ENCODE assay signal across 2 cellular contexts in the genomic region with DNA sequence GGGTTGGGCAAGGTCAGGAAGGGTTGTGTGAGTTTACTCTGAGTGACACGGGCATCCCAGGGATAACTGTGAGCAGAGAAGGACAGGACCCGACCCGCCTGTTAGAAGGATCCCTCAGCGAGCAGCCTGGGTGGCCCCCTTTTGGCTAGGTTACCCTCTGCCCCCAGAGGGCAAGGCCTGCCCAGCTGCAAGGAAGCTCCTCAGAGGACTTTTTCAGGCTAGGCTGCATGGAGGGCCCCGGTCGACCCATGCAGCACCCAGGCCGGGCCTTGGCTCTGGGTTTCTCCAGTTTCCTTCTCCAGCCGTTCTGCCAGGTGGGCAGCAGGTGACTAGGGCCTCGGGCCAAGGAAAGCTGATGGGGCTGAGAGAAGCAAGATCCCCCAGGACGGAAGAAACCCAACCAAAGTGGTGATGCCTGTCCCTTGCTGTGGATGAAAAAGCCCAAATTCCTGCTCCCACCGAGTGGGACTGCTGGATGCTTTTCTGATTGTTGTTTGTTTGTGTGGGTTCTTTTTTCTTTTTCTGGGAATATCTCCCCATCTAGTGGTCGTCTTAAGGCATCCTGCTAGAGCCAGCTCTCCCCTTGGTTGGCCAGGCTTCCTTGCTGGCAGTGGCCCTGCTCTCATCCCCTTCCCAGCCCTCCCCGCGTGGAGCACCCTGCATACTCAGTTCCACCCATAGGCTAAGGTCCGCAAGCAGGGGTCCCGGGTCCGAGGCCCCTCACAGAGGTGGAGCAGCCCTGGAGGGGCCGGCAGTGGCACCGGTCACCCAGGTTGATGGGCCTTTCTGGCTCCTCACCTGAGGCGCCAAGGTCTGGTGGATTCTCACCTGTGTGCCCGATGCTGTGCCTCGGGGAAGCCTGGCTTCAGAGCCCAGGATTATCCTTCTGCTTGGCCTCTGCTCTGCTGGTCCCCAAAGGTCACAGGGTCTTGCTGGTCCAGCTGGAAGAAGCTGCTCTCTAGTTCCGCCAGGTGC.
TF ChIP-seq lines count a peak whose summit lies in the region.

No MANE protein-coding gene starts in this region.

TF ChIP-seq in A549, 52 proteins besides CTCF, POLR2A, EP300 and RAD21:
- no peak for TF ChIP-seq CHD2 (IDR thresholded peaks at IDR 0.05; ENCODE audit: low read length, partially characterized antibody)

TF ChIP-seq in WTC11, 78 proteins besides CTCF, POLR2A, EP300 and RAD21:
- TF ChIP-seq, protein P1, sequence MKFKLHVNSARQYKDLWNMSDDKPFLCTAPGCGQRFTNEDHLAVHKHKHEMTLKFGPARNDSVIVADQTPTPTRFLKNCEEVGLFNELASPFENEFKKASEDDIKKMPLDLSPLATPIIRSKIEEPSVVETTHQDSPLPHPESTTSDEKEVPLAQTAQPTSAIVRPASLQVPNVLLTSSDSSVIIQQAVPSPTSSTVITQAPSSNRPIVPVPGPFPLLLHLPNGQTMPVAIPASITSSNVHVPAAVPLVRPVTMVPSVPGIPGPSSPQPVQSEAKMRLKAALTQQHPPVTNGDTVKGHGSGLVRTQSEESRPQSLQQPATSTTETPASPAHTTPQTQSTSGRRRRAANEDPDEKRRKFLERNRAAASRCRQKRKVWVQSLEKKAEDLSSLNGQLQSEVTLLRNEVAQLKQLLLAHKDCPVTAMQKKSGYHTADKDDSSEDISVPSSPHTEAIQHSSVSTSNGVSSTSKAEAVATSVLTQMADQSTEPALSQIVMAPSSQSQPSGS (CRISPR knock-in tag; IDR thresholded peaks at IDR 0.05; ENCODE audit: borderline replicate concordance, low read depth): no peak
- TF ChIP-seq NR3C1 (CRISPR knock-in tag; conservative IDR thresholded peaks at IDR 0.05; ENCODE audit: low read depth) (no peak), RORB (CRISPR knock-in tag; IDR thresholded peaks at IDR 0.05) (no peak), GTF2I (CRISPR knock-in tag; conservative IDR thresholded peaks at IDR 0.05) (no peak), NFYB (CRISPR knock-in tag; conservative IDR thresholded peaks at IDR 0.05; ENCODE audit: low read depth) (no peak), NFATC4 (CRISPR knock-in tag; IDR thresholded peaks at IDR 0.05) (no peak), SMAD3 (CRISPR knock-in tag; IDR thresholded peaks at IDR 0.05; ENCODE audit: borderline replicate concordance) (no peak), PRRX2 (CRISPR knock-in tag; IDR thresholded peaks at IDR 0.05) (no peak), CBFB (CRISPR knock-in tag; IDR thresholded peaks at IDR 0.05; ENCODE audit: low read depth) (no peak)
- TF ChIP-seq, protein P2, sequence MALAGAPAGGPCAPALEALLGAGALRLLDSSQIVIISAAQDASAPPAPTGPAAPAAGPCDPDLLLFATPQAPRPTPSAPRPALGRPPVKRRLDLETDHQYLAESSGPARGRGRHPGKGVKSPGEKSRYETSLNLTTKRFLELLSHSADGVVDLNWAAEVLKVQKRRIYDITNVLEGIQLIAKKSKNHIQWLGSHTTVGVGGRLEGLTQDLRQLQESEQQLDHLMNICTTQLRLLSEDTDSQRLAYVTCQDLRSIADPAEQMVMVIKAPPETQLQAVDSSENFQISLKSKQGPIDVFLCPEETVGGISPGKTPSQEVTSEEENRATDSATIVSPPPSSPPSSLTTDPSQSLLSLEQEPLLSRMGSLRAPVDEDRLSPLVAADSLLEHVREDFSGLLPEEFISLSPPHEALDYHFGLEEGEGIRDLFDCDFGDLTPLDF (CRISPR knock-in tag; IDR thresholded peaks at IDR 0.05): no peak
- TF ChIP-seq, protein P3, sequence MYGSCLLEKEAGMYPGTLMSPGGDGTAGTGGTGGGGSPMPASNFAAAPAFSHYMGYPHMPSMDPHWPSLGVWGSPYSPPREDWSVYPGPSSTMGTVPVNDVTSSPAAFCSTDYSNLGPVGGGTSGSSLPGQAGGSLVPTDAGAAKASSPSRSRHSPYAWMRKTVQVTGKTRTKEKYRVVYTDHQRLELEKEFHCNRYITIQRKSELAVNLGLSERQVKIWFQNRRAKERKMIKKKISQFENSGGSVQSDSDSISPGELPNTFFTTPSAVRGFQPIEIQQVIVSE (CRISPR knock-in tag; IDR thresholded peaks at IDR 0.05; ENCODE audit: borderline replicate concordance): no peak
- TF ChIP-seq, protein P4, sequence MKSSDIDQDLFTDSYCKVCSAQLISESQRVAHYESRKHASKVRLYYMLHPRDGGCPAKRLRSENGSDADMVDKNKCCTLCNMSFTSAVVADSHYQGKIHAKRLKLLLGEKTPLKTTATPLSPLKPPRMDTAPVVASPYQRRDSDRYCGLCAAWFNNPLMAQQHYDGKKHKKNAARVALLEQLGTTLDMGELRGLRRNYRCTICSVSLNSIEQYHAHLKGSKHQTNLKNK (CRISPR knock-in tag; IDR thresholded peaks at IDR 0.05): no peak
